Comparison of ENCODE assay signal across 19 cellular contexts in genomic region chr18:10244341-10244740, GRCh38.
"Had no signal": no experiment of that assay in that cellular context is flagged by ENCODE, and none has a peak within 500 bp of the region (broad histone marks: within the 10 kb centered on the region; RNA-seq: fewer than 3 reads in every experiment).

No MANE protein-coding gene starts in this region.

- DNase-seq: activated CD4-positive, alpha-beta memory T cell treated with anti-CD3 and anti-CD28 coated beads, Interleukin-2, amount 10 ng/mL, durations not matched to agents 7 days and 5 days; activated CD4-positive, alpha-beta T cell treated with anti-CD3 and anti-CD28 coated beads for 36 hours; activated CD4-positive, alpha-beta T cell treated with anti-CD3 and anti-CD28 coated beads, Interleukin-2, amount 50 U/mL, for 1 hour; activated gamma-delta T cell treated with Interleukin-2 at 50 U/mL for 16 hours; activated naive CD4-positive, alpha-beta T cell treated with anti-CD3 and anti-CD28 coated beads, Interleukin-2, amount 10 ng/mL, durations not matched to agents 7 days and 5 days; activated naive CD8-positive, alpha-beta T cell treated with anti-CD3 and anti-CD28 coated beads for 36 hours; activated T-cell treated with anti-CD3 and anti-CD28 coated beads for 4 hours; activated T-cell treated with anti-CD3 and anti-CD28 coated beads, Interleukin-2, amount 50 U/mL, for 48 hours; MM.1S; NCI-H146; NCI-H187 treated with DMSO at 0.1 percent for 48 hours; NCI-H2171; NCI-H345; NCI-H510A; NCI-H526 treated with DMSO at 0.1 percent for 48 hours; PC-3; SHP77 treated with DMSO at 0.1 percent for 48 hours had no signal

- H3K9me3 Mint-ChIP-seq: activated CD4-positive, alpha-beta memory T cell treated with anti-CD3 and anti-CD28 coated beads, Interleukin-2, amount 10 ng/mL, durations not matched to agents 7 days and 5 days; activated naive CD4-positive, alpha-beta T cell treated with anti-CD3 and anti-CD28 coated beads, Interleukin-2, amount 10 ng/mL, durations not matched to agents 7 days and 5 days; activated naive CD8-positive, alpha-beta T cell treated with anti-CD3 and anti-CD28 coated beads for 36 hours; activated T-helper 2 cell treated with anti-CD3 and anti-CD28 coated beads, Interferon-gamma antibody, Interleukin-2, Interleukin-4, amounts not matched to agents 10 μg/mL and 5 μg/mL and 100 μg/mL, durations not matched to agents 14 hours and 24 hours and 36 hours; T-helper 1 cell treated with Interleukin-12 subunit alpha and Interleukin-12 subunit beta and Interleukin-4 antibody, amounts not matched to agents 30 μg/mL and 1 μg/mL, for 36 hours had no signal

- H3K27ac Mint-ChIP-seq: activated CD4-positive, alpha-beta memory T cell treated with anti-CD3 and anti-CD28 coated beads, Interleukin-2, amount 10 ng/mL, durations not matched to agents 7 days and 5 days; activated CD4-positive, alpha-beta T cell treated with anti-CD3 and anti-CD28 coated beads for 36 hours; activated naive CD4-positive, alpha-beta T cell treated with anti-CD3 and anti-CD28 coated beads, Interleukin-2, amount 10 ng/mL, durations not matched to agents 7 days and 5 days; activated naive CD8-positive, alpha-beta T cell treated with anti-CD3 and anti-CD28 coated beads for 36 hours; activated T-helper 2 cell treated with anti-CD3 and anti-CD28 coated beads, Interferon-gamma antibody, Interleukin-2, Interleukin-4, amounts not matched to agents 10 μg/mL and 5 μg/mL and 100 μg/mL, durations not matched to agents 14 hours and 24 hours and 36 hours; T-helper 1 cell treated with Interleukin-12 subunit alpha and Interleukin-12 subunit beta and Interleukin-4 antibody, amounts not matched to agents 30 μg/mL and 1 μg/mL, for 36 hours had no signal

- H3K27me3 Mint-ChIP-seq: activated CD4-positive, alpha-beta memory T cell treated with anti-CD3 and anti-CD28 coated beads, Interleukin-2, amount 10 ng/mL, durations not matched to agents 7 days and 5 days; activated CD4-positive, alpha-beta T cell treated with anti-CD3 and anti-CD28 coated beads for 36 hours; activated naive CD4-positive, alpha-beta T cell treated with anti-CD3 and anti-CD28 coated beads, Interleukin-2, amount 10 ng/mL, durations not matched to agents 7 days and 5 days; activated naive CD8-positive, alpha-beta T cell treated with anti-CD3 and anti-CD28 coated beads for 36 hours had no signal

- H3K4me3 Mint-ChIP-seq: activated CD4-positive, alpha-beta memory T cell treated with anti-CD3 and anti-CD28 coated beads, Interleukin-2, amount 10 ng/mL, durations not matched to agents 7 days and 5 days; activated CD4-positive, alpha-beta T cell treated with anti-CD3 and anti-CD28 coated beads for 36 hours; activated naive CD4-positive, alpha-beta T cell treated with anti-CD3 and anti-CD28 coated beads, Interleukin-2, amount 10 ng/mL, durations not matched to agents 7 days and 5 days; activated naive CD8-positive, alpha-beta T cell treated with anti-CD3 and anti-CD28 coated beads for 36 hours; T-helper 1 cell treated with Interleukin-12 subunit alpha and Interleukin-12 subunit beta and Interleukin-4 antibody, amounts not matched to agents 30 μg/mL and 1 μg/mL, for 36 hours had no signal

- H3K4me1 Mint-ChIP-seq: activated CD4-positive, alpha-beta memory T cell treated with anti-CD3 and anti-CD28 coated beads, Interleukin-2, amount 10 ng/mL, durations not matched to agents 7 days and 5 days; activated CD4-positive, alpha-beta T cell treated with anti-CD3 and anti-CD28 coated beads for 36 hours; activated naive CD4-positive, alpha-beta T cell treated with anti-CD3 and anti-CD28 coated beads, Interleukin-2, amount 10 ng/mL, durations not matched to agents 7 days and 5 days; activated naive CD8-positive, alpha-beta T cell treated with anti-CD3 and anti-CD28 coated beads for 36 hours had no signal

- H3K36me3 Mint-ChIP-seq: activated naive CD4-positive, alpha-beta T cell treated with anti-CD3 and anti-CD28 coated beads, Interleukin-2, amount 10 ng/mL, durations not matched to agents 7 days and 5 days; activated naive CD8-positive, alpha-beta T cell treated with anti-CD3 and anti-CD28 coated beads for 36 hours had no signal

- ATAC-seq: activated CD4-positive, alpha-beta T cell treated with anti-CD3 and anti-CD28 coated beads for 36 hours; PC-3 had no signal
